9 cellular contexts compared by ENCODE assay signal in the genomic region with DNA sequence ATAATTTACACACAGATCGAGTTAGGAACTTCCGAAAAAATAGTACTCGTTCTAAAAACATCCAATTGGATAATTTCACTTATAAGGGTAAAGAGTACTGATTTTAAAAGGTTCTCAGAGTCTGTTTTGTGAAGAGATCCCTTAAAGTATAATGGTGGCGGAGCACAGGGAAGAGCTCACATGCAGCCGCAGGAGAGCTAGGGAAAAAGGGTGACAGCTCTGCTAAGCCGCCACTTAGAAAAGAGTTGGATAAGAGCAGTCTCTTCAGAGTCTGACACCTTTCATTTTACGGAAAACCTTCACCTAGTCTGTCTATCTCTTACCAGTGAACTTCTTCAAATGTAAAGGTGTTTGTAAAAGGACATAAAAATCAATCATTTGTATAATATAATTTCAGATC.
"Had no signal": no experiment of that assay in that cellular context is flagged by ENCODE, and none has a peak within 500 bp of the region (broad histone marks: within the 10 kb centered on the region; RNA-seq: fewer than 3 reads in every experiment).

No MANE protein-coding gene starts in this region.

- H3K36me3 ChIP-seq: HAP-1 had no signal

- H3K4me2 ChIP-seq: GM23338 had no signal

- H3K9ac ChIP-seq: GM23248 had no signal

- DNase-seq: GM23248, GOT3, H7, H9, HCEC 1CT, HFFc6 had no signal

- H3K27ac ChIP-seq: GM23248 had no signal

- H3K9me3 ChIP-seq: HAP-1 had no signal

- H3K4me3 ChIP-seq: GM23248, GM23338, HAP-1 had no signal

- ATAC-seq: GM23338, HCT116 had no signal

- H3K4me1 ChIP-seq: HAP-1 had no signal

- H3K4me3 Mint-ChIP-seq: GM23338, H9, HFFc6 had no signal

- H3K27ac Mint-ChIP-seq: GM23338, H9, HFFc6 had no signal

- H3K9me3 Mint-ChIP-seq: GM23338, H9, HFFc6 had no signal
